ENCODE assay signal across 18 cellular contexts in the genomic region with DNA sequence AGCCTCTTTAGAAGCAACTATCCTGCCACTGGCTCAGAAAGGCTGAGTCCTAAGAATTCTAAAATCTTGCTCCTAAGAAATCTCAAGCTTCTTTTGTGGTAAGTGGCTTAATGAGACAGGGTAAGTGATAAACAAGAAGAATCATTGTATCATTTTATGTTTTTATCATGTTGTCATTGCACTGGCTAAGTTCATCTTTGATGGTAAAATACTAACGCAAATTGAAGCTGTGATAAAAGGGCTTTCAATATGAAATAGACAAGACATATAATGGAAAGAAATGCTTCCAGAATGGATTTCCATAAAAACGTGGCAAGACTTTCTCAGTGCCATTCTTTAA. TPM values are rescaled to one million over a fixed set of nuclear protein-coding genes. Genes with fewer than 3 reads are reported as not detected.
DNase-seq lines count a peak whose midpoint lies in the region; ATAC-seq, FAIRE-seq and TF ChIP-seq lines count a peak whose summit lies in the region.
"Had no signal": no experiment of that assay in that cellular context is flagged by ENCODE, and none has a peak within 500 bp of the region (broad histone marks: within the 10 kb centered on the region; RNA-seq: fewer than 3 reads in every experiment).

No MANE protein-coding gene starts in this region.

- ATAC-seq in activated CD8-positive, alpha-beta T cell treated with anti-CD3 and anti-CD28 coated beads, Interleukin-2, amount 10 ng/mL, durations not matched to agents 7 days and 5 days = no peak

- peaks cover 71 to 94% (median 88%) of the 10 kb centered on the region in 3 donors for H3K4me1 Mint-ChIP-seq in CD8-positive, alpha-beta memory T cell
- H3K4me1 Mint-ChIP-seq in activated CD8-positive, alpha-beta T cell treated with anti-CD3 and anti-CD28 coated beads, Interleukin-2, amount 10 ng/mL, durations not matched to agents 7 days and 5 days (ENCODE audit: low read depth) = peaks cover 45% of the 10 kb centered on the region

- H3K36me3 Mint-ChIP-seq in CD8-positive, alpha-beta memory T cell = peaks cover 4 to 31% (median 14%) of the 10 kb centered on the region in 3 donors
- peaks cover 4% of the 10 kb centered on the region for H3K36me3 Mint-ChIP-seq in activated CD8-positive, alpha-beta T cell treated with anti-CD3 and anti-CD28 coated beads, Interleukin-2, amount 10 ng/mL, durations not matched to agents 7 days and 5 days (ENCODE audit: low read depth)

- H3K79me2 ChIP-seq in keratinocyte (ENCODE audit: control insufficient read depth, insufficient read depth, low read length) = no peaks in the 10 kb centered on the region

- dilution Hi-C loops in keratinocyte (cut with MboI; ENCODE audit: extremely low pct_ligation_motif_present, low sequenced_read_pairs) = no loop called here

- H2AFZ ChIP-seq in keratinocyte (ENCODE audit: control insufficient read depth, low read length) = no peak overlapping the region

- peak overlapping the region; percentile 86 to 99 (median 94) for H3K4me3 Mint-ChIP-seq in CD8-positive, alpha-beta memory T cell
- peak overlapping the region; percentile 45 for H3K4me3 Mint-ChIP-seq in activated CD8-positive, alpha-beta T cell treated with anti-CD3 and anti-CD28 coated beads, Interleukin-2, amount 10 ng/mL, durations not matched to agents 7 days and 5 days
- H3K4me3 Mint-ChIP-seq: nephron progenitor cell had no signal

- peaks cover 54% of the 10 kb centered on the region for H3K4me1 ChIP-seq in CD8-positive, alpha-beta memory T cell (ENCODE audit: insufficient read depth, low read length)
- H3K4me1 ChIP-seq in keratinocyte (ENCODE audit: control insufficient read depth, extremely low read depth, insufficient read depth, low read length) = peaks cover 31% of the 10 kb centered on the region
- H3K4me1 ChIP-seq in ovary (ENCODE audit: insufficient read depth) = no peaks in the 10 kb centered on the region

- no peak for TF ChIP-seq EP300 in ovary (IDR thresholded peaks at IDR 0.05)

- H3K27me3 Mint-ChIP-seq in CD8-positive, alpha-beta memory T cell = no peaks in the 10 kb centered on the region
- peaks cover 2% of the 10 kb centered on the region for H3K27me3 Mint-ChIP-seq in activated CD8-positive, alpha-beta T cell treated with anti-CD3 and anti-CD28 coated beads, Interleukin-2, amount 10 ng/mL, durations not matched to agents 7 days and 5 days (ENCODE audit: low read depth)

- CTCF ChIA-PET in CD8-positive, alpha-beta memory T cell (lab: Charles Lee) = interaction anchor here (1.0 to 3.3 kb wide), 9 partner anchors 8 to 74 kb away, joined by 4 to 18 read pairs (median 6); a partner anchor contains a TSS
- CTCF ChIA-PET in activated CD8-positive, alpha-beta T cell treated with anti-CD3 and anti-CD28 coated beads, Interleukin-2, amount 10 ng/mL, durations not matched to agents 7 days and 5 days (lab: Charles Lee) = interaction anchor here (0.7 to 2.5 kb wide), 6 partner anchors 14 to 74 kb away, joined by 3 to 7 read pairs (median 3); no protein-coding TSS in a partner anchor

- H3K9me3 Mint-ChIP-seq in CD8-positive, alpha-beta memory T cell = no peaks in the 10 kb centered on the region
- peaks cover 3% of the 10 kb centered on the region for H3K9me3 Mint-ChIP-seq in activated CD8-positive, alpha-beta T cell treated with anti-CD3 and anti-CD28 coated beads, Interleukin-2, amount 10 ng/mL, durations not matched to agents 7 days and 5 days (ENCODE audit: insufficient read depth)
- H3K9me3 Mint-ChIP-seq: nephron progenitor cell had no signal

- H3K36me3 ChIP-seq in CD8-positive, alpha-beta memory T cell (ENCODE audit: insufficient read depth, low read length) = no peaks in the 10 kb centered on the region
- H3K36me3 ChIP-seq in keratinocyte (ENCODE audit: control insufficient read depth in 2 of 2, extremely low read depth in 1 of 2, insufficient read depth in 2 of 2, low read length in 2 of 2) (no peaks in the 10 kb centered on the region), ovary (no peaks in the 10 kb centered on the region)
- H3K36me3 ChIP-seq: BLaER1 had no signal

- intact Hi-C loops in dorsolateral prefrontal cortex (cut with DNase I) = no loop called here
- intact Hi-C loops in ovary (cut with DNase I) = no loop called here

- TF ChIP-seq CTCF in keratinocyte (optimal IDR thresholded peaks at IDR 0.05 in 1 of 3, IDR thresholded peaks at IDR 0.05 in 1 of 3, conservative IDR thresholded peaks at IDR 0.05 in 1 of 3; ENCODE audit: extremely low read depth in 1 of 3, insufficient read depth in 2 of 3, low read length in 3 of 3) = no peak
- no peak for TF ChIP-seq CTCF in dorsolateral prefrontal cortex (IDR thresholded peaks at IDR 0.05 in 54 of 56, conservative IDR thresholded peaks at IDR 0.05 in 2 of 56; ENCODE audit: low read depth in 1 of 56, partially characterized antibody in 56 of 56)
- no peak for TF ChIP-seq CTCF in ovary (IDR thresholded peaks at IDR 0.05)

- FAIRE-seq in keratinocyte (lab: Jason Lieb, UNC) = no peak
- FAIRE-seq: H1 had no signal

- peak overlapping the region; percentile 97 to 99 (median 98) for H3K27ac Mint-ChIP-seq in CD8-positive, alpha-beta memory T cell
- H3K27ac Mint-ChIP-seq in activated CD8-positive, alpha-beta T cell treated with anti-CD3 and anti-CD28 coated beads, Interleukin-2, amount 10 ng/mL, durations not matched to agents 7 days and 5 days = peak overlapping the region; percentile 82
- H3K27ac Mint-ChIP-seq: nephron progenitor cell had no signal

- H3K4me3 ChIP-seq in CD8-positive, alpha-beta memory T cell (ENCODE audit: low read length) = peak overlapping the region; percentile 32
- H3K4me3 ChIP-seq in keratinocyte (ENCODE audit: control insufficient read depth in 2 of 3, extremely low read depth in 1 of 3, insufficient read depth in 2 of 3, low read depth in 1 of 3, low read length in 3 of 3) = no peak overlapping the region
- H3K4me3 ChIP-seq in dorsolateral prefrontal cortex = no peak overlapping the region
- no peak overlapping the region for H3K4me3 ChIP-seq in ovary
- H3K4me3 ChIP-seq: BLaER1, lung, testis had no signal

- H3K9me1 ChIP-seq in keratinocyte (ENCODE audit: control insufficient read depth, extremely low read depth, insufficient read depth, low read length) = no peaks in the 10 kb centered on the region

- peak overlapping the region; percentile 66 for H3K27ac ChIP-seq in CD8-positive, alpha-beta memory T cell (ENCODE audit: low read depth, low read length)
- H3K27ac ChIP-seq in keratinocyte (ENCODE audit: control insufficient read depth, insufficient read depth, low read length) (peak overlapping the region; percentile 51), dorsolateral prefrontal cortex (peak overlapping the region in 5 of 59 donors; percentile 16 to 56 (median 29)), ovary (no peak overlapping the region)
- H3K27ac ChIP-seq: 22Rv1, BLaER1, HL-60, KMS-11, testis had no signal

- H3K9ac ChIP-seq in keratinocyte (ENCODE audit: control insufficient read depth, extremely low read depth, insufficient read depth, low read length) = peak overlapping the region; percentile 56
- H3K9ac ChIP-seq: BLaER1, KMS-11 had no signal

- H4K20me1 ChIP-seq in keratinocyte (ENCODE audit: control insufficient read depth, extremely low read depth, insufficient read depth, low read length) = no peaks in the 10 kb centered on the region
- H4K20me1 ChIP-seq: BLaER1 had no signal

- TF ChIP-seq POLR2A in ovary (IDR thresholded peaks at IDR 0.05) = no peak

- WGBS in ovary, 3 donors = 28 to 57% (median 39%) methylated on average over 2 of the region's 2 CpGs

- peak overlapping the region; percentile 55 for H3K4me2 ChIP-seq in keratinocyte (ENCODE audit: control insufficient read depth, extremely low read depth, insufficient read depth, low read depth, low read length)
- H3K4me2 ChIP-seq: BLaER1, KMS-11 had no signal

- DNase-seq in NCI-H82 (lab: John Stamatoyannopoulos, UW) (peak; percentile 37), NCI-H82 treated with DMSO at 0.1 percent for 48 hours (lab: John Stamatoyannopoulos, UW; ENCODE audit: unreplicated experiment) (no peak), keratinocyte (ENCODE audit: low read depth, low spot score) (no peak), dorsolateral prefrontal cortex (no peak), ovary (no peak), hippocampal formation (lab: John Stamatoyannopoulos, UW) (no peak)
- DNase-seq in CD8-positive, alpha-beta memory T cell = no peak
- no peak for DNase-seq in activated CD8-positive, alpha-beta T cell treated with anti-CD3 and anti-CD28 coated beads, Interleukin-2, amount 10 ng/mL, durations not matched to agents 7 days and 5 days
- DNase-seq: foreskin melanocyte, NCI-H2171, nephron progenitor cell had no signal

- POLR2A ChIA-PET in CD8-positive, alpha-beta memory T cell (lab: Charles Lee) = interaction anchor here (0.5 to 2.4 kb wide), 11 partner anchors 8 to 102 kb away, joined by 3 to 15 read pairs (median 4); no protein-coding TSS in a partner anchor
- POLR2A ChIA-PET in activated CD8-positive, alpha-beta T cell treated with anti-CD3 and anti-CD28 coated beads, Interleukin-2, amount 10 ng/mL, durations not matched to agents 7 days and 5 days (lab: Charles Lee) = interaction anchor here (0.6 to 1.5 kb wide), 6 partner anchors 8 to 75 kb away, joined by 3 to 7 read pairs (median 5); a partner anchor contains a TSS

- no peaks in the 10 kb centered on the region for H3K27me3 ChIP-seq in CD8-positive, alpha-beta memory T cell (ENCODE audit: insufficient read depth, low read length, poor library complexity, severe bottlenecking)
- H3K27me3 ChIP-seq in keratinocyte (ENCODE audit: control insufficient read depth, extremely low read depth, insufficient read depth, low read length) = no peaks in the 10 kb centered on the region
- no peaks in the 10 kb centered on the region for H3K27me3 ChIP-seq in dorsolateral prefrontal cortex
- H3K27me3 ChIP-seq in ovary = no peaks in the 10 kb centered on the region
- H3K27me3 ChIP-seq: BLaER1, testis had no signal

- H3K9me3 ChIP-seq in CD8-positive, alpha-beta memory T cell (ENCODE audit: low read length) = no peaks in the 10 kb centered on the region
- H3K9me3 ChIP-seq in keratinocyte (ENCODE audit: control insufficient read depth, low read depth, low read length) (no peaks in the 10 kb centered on the region), ovary (no peaks in the 10 kb centered on the region)
- H3K9me3 ChIP-seq: BLaER1, testis had no signal

RNA-seq across cellular contexts. Expression of a gene that starts 21.6 kb away (rescaled TPM):
- total RNA-seq in CD8-positive, alpha-beta memory T cell = 10 to 100 TPM; 57.4 to 59.5 TPM
- polyA plus RNA-seq in CD8-positive, alpha-beta memory T cell = 80.2 TPM
- total RNA-seq in activated CD8-positive, alpha-beta T cell treated with anti-CD3 and anti-CD28 coated beads, Interleukin-2, amount 10 ng/mL, durations not matched to agents 7 days and 5 days = 10 to 100 TPM; 71.5 to 72.2 TPM
- polyA plus RNA-seq in keratinocyte (13.3 to 26.8 TPM (median 25.0 TPM) in 3 replicates), ovary (10 to 100 TPM in 1 of 2 donors, 1 to 10 TPM in 1; 7.2 to 13.0 TPM)
- 29.0 TPM for polyA plus RNA-seq in keratinocyte (2011; ENCODE audit: low read depth)
- polyA plus RNA-seq in keratinocyte (2011; cell fraction: cytosol; rRNA removed) = 15.7 and 22.9 TPM in 2 replicates
- 14.3 and 15.3 TPM in 2 replicates for polyA plus RNA-seq in keratinocyte (2011; cell fraction: nucleus; rRNA removed)
- 18.0 and 20.9 TPM in 2 replicates for polyA plus RNA-seq in keratinocyte (2012; ENCODE audit: low replicate concordance)
- polyA minus RNA-seq in keratinocyte = 14.6 to 36.1 TPM (median 21.8 TPM) in 3 replicates
- 28.2 TPM for polyA minus RNA-seq in keratinocyte (2011; cell fraction: cytosol; rRNA and poly(A)+ RNA removed)
- polyA minus RNA-seq in keratinocyte (2011; cell fraction: nucleus; rRNA and poly(A)+ RNA removed) = 17.8 and 35.6 TPM in 2 replicates
- total RNA-seq in dorsolateral prefrontal cortex (10 to 100 TPM; 15.1 to 55.8 (median 34.2) TPM), ovary (10 to 100 TPM in 6 of 7 donors, 1 to 10 TPM in 1; 8.1 to 31.0 (median 21.2) TPM)

Comparison
In these comparisons a context has a peak if more than half of its experiments do, and no peak if none do; other contexts are left out.
1. H3K27ac ChIP-seq: peak in CD8-positive, alpha-beta memory T cell (single experiment) and keratinocyte (single experiment); none in ovary (0 of 2).